Comparison of ENCODE assay signal across 16 cellular contexts in the genomic region with DNA sequence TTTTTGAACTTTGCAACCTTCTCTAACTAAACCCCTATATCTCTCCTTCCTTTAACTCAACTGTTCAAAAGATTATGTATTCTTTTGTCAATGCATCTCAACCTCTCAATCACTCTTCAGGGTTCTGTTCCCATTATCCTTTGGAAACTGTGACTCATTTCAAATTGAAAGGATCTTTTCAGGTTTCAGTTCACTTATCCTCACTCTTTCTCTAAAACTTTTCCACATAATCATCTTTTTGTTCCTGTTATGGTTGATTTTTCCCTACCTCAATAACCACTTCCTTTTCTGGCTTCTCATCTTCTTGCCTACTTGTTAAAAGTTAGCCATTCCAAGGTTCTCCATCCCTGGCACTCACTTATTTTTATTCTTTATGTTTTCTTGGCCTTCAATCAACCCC. TPM values are rescaled to one million over a fixed set of nuclear protein-coding genes. Genes with fewer than 3 reads are reported as not detected.
"Had no signal": no experiment of that assay in that cellular context is flagged by ENCODE, and none has a peak within 500 bp of the region (broad histone marks: within the 10 kb centered on the region; RNA-seq: fewer than 3 reads in every experiment).

No MANE protein-coding gene starts in this region.

- DNase-seq: cortex of kidney; dorsolateral prefrontal cortex; effector CD8-positive, alpha-beta T cell; gastrocnemius medialis; heart right ventricle; hypothalamus; islet precursor cell; left lung; lower lobe of right lung; natural killer cell; nucleus accumbens; ovary; right cardiac atrium; small intestine; stimulated activated CD4-positive, alpha-beta T cell treated with anti-CD3 and anti-CD28 coated beads, Interleukin-2, amount 100 ng/mL, for 48 hours; stimulated activated naive CD4-positive, alpha-beta T cell treated with Interleukin-2 at 50 U/mL for 16 hours had no signal

RNA-seq across cellular contexts. Expression of gene NUF2, which starts 56.2 kb away (rescaled TPM):
- total RNA-seq: gastrocnemius medialis had no signal
